ENCODE assay signal across 14 cellular contexts in the genomic region with DNA sequence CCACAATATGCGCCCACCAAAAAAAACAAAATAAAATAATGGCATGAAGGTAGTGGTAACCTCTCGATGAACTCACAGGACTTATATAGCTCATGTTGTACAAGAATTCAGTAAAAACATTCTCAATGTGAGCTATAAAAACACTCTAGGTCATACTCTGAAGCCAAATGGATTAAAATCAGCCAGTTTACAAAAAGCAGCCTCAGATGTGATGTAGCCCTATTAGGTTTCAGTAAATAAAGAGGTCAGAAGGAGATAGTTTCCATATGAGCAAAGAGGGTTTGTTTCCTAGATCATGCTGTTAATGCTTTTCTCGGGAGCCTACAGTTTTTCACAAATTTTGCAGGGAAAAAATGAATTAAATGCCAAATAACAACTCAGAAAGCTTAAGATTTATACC.
DNase-seq lines count a peak whose midpoint lies in the region; ATAC-seq and TF ChIP-seq lines count a peak whose summit lies in the region.
"Had no signal": no experiment of that assay in that cellular context is flagged by ENCODE, and none has a peak within 500 bp of the region (broad histone marks: within the 10 kb centered on the region; RNA-seq: fewer than 3 reads in every experiment).

No MANE protein-coding gene starts in this region.

- H3K27me3 Mint-ChIP-seq in mesothelial cell of epicardium (ENCODE audit: low read depth), result no peaks in the 10 kb centered on the region

- DNase-seq in DMS114 treated with DMSO at 0.1 percent for 48 hours (lab: John Stamatoyannopoulos, UW; ENCODE audit: unreplicated experiment) (peak; percentile 76), brain pericyte (ENCODE audit: low read depth, low spot score) (peak; percentile 34), fibroblast of villous mesenchyme (ENCODE audit: low read depth) (peak; percentile 17), mesothelial cell of epicardium (ENCODE audit: low spot score in 2 of 2, unreplicated experiment in 2 of 2) (no peak), GF-D8 (lab: John Stamatoyannopoulos, UW) (no peak), HuH-7 (ENCODE audit: low spot score) (no peak), globus pallidus (ENCODE audit: low spot score) (no peak)
- DNase-seq in stimulated activated effector memory CD8-positive, alpha-beta T cell treated with anti-CD3 and anti-CD28 coated beads, Interleukin-12 subunit alpha, Interleukin-12 subunit beta, amount 100 ng/mL, for 72 hours (ENCODE audit: low spot score in 2 of 2), result no peak
- DNase-seq: CD8-positive, alpha-beta T cell; COR-L47; DND-41; GDM1 had no signal

- no peak overlapping the region for H3K4me3 Mint-ChIP-seq in mesothelial cell of epicardium
- H3K4me3 Mint-ChIP-seq in stimulated activated effector memory CD8-positive, alpha-beta T cell treated with anti-CD3 and anti-CD28 coated beads, Interleukin-12 subunit alpha, Interleukin-12 subunit beta, amount 100 ng/mL, for 72 hours, result no peak overlapping the region
- H3K4me3 Mint-ChIP-seq: CD14-positive monocyte; CD8-positive, alpha-beta T cell had no signal

- peaks cover 43% of the 10 kb centered on the region for H3K4me1 Mint-ChIP-seq in mesothelial cell of epicardium
- H3K4me1 Mint-ChIP-seq in stimulated activated effector memory CD8-positive, alpha-beta T cell treated with anti-CD3 and anti-CD28 coated beads, Interleukin-12 subunit alpha, Interleukin-12 subunit beta, amount 100 ng/mL, for 72 hours, result no peaks in the 10 kb centered on the region
- H3K4me1 Mint-ChIP-seq: CD14-positive monocyte had no signal

- TF ChIP-seq CTCF in fibroblast of villous mesenchyme (IDR thresholded peaks at IDR 0.05; ENCODE audit: insufficient read depth, low read depth, low read length), result no peak
- TF ChIP-seq CTCF in mesothelial cell of epicardium (IDR thresholded peaks at IDR 0.05; ENCODE audit: unreplicated experiment), result no peak

- H3K27ac Mint-ChIP-seq in mesothelial cell of epicardium, result peak overlapping the region; percentile 20
- no peak overlapping the region for H3K27ac Mint-ChIP-seq in stimulated activated effector memory CD8-positive, alpha-beta T cell treated with anti-CD3 and anti-CD28 coated beads, Interleukin-12 subunit alpha, Interleukin-12 subunit beta, amount 100 ng/mL, for 72 hours
- H3K27ac Mint-ChIP-seq: CD14-positive monocyte; CD8-positive, alpha-beta T cell had no signal

- ATAC-seq in stimulated activated effector memory CD8-positive, alpha-beta T cell treated with anti-CD3 and anti-CD28 coated beads, Interleukin-12 subunit alpha, Interleukin-12 subunit beta, amount 100 ng/mL, for 72 hours, result no peak
- ATAC-seq: CD8-positive, alpha-beta T cell had no signal

- H3K9me3 Mint-ChIP-seq in mesothelial cell of epicardium, result no peaks in the 10 kb centered on the region
- H3K9me3 Mint-ChIP-seq in stimulated activated effector memory CD8-positive, alpha-beta T cell treated with anti-CD3 and anti-CD28 coated beads, Interleukin-12 subunit alpha, Interleukin-12 subunit beta, amount 100 ng/mL, for 72 hours, result peaks cover 4% of the 10 kb centered on the region
- H3K9me3 Mint-ChIP-seq: CD8-positive, alpha-beta T cell had no signal

- no peak overlapping the region for H3K4me3 ChIP-seq in fibroblast of villous mesenchyme (ENCODE audit: low read depth, low read length)
- H3K4me3 ChIP-seq: HAP-1 had no signal

- no peaks in the 10 kb centered on the region for H3K36me3 Mint-ChIP-seq in mesothelial cell of epicardium
- H3K36me3 Mint-ChIP-seq in stimulated activated effector memory CD8-positive, alpha-beta T cell treated with anti-CD3 and anti-CD28 coated beads, Interleukin-12 subunit alpha, Interleukin-12 subunit beta, amount 100 ng/mL, for 72 hours, result no peaks in the 10 kb centered on the region
- H3K36me3 Mint-ChIP-seq: CD14-positive monocyte; CD8-positive, alpha-beta T cell had no signal

Comparison
In these comparisons a context has a peak if more than half of its experiments do, and no peak if none do; other contexts are left out.
1. DNase-seq: peak in DMS114 treated with DMSO at 0.1 percent for 48 hours (single experiment), brain pericyte (single experiment) and fibroblast of villous mesenchyme (single experiment); none in mesothelial cell of epicardium (0 of 2), stimulated activated effector memory CD8-positive, alpha-beta T cell treated with anti-CD3 and anti-CD28 coated beads, Interleukin-12 subunit alpha, Interleukin-12 subunit beta, amount 100 ng/mL, for 72 hours (0 of 2), GF-D8 (single experiment), HuH-7 (single experiment) and globus pallidus (single experiment).